1 cellular context compared by ENCODE assay signal in genomic region chr4:40564815-40565505, GRCh38.
TF ChIP-seq lines count a peak whose summit lies in the region.

No MANE protein-coding gene starts in this region.

TF ChIP-seq in GM23338, 12 proteins besides CTCF, POLR2A, EP300 and RAD21 (continued from another document):
- no peak for TF ChIP-seq CREB1 (CRISPR knock-in tag; IDR thresholded peaks at IDR 0.05; ENCODE audit: low read depth)
- no peak for TF ChIP-seq JUNB (IDR thresholded peaks at IDR 0.05; ENCODE audit: unreplicated experiment)
- no peak for TF ChIP-seq ZNF114 (CRISPR knock-in tag; IDR thresholded peaks at IDR 0.05)
- no peak for TF ChIP-seq ZNF331 (CRISPR knock-in tag; IDR thresholded peaks at IDR 0.05; ENCODE audit: low read depth)
- TF ChIP-seq, protein P1, sequence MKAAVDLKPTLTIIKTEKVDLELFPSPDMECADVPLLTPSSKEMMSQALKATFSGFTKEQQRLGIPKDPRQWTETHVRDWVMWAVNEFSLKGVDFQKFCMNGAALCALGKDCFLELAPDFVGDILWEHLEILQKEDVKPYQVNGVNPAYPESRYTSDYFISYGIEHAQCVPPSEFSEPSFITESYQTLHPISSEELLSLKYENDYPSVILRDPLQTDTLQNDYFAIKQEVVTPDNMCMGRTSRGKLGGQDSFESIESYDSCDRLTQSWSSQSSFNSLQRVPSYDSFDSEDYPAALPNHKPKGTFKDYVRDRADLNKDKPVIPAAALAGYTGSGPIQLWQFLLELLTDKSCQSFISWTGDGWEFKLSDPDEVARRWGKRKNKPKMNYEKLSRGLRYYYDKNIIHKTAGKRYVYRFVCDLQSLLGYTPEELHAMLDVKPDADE (IDR thresholded peaks at IDR 0.05), result no peak
- no peak for TF ChIP-seq EZH2phosphoT487 (IDR thresholded peaks at IDR 0.05; ENCODE audit: unreplicated experiment)
- TF ChIP-seq ZNF462 (CRISPR knock-in tag; IDR thresholded peaks at IDR 0.05), result no peak; the same call in 1 of the 2 replicates
- no peak for TF ChIP-seq EZH2 (IDR thresholded peaks at IDR 0.05; ENCODE audit: low read depth, unreplicated experiment)
- TF ChIP-seq STAT1 (IDR thresholded peaks at IDR 0.05; ENCODE audit: unreplicated experiment), result no peak
- no peak for TF ChIP-seq NANOG (IDR thresholded peaks at IDR 0.05; ENCODE audit: borderline replicate concordance)
